In the genomic region with DNA sequence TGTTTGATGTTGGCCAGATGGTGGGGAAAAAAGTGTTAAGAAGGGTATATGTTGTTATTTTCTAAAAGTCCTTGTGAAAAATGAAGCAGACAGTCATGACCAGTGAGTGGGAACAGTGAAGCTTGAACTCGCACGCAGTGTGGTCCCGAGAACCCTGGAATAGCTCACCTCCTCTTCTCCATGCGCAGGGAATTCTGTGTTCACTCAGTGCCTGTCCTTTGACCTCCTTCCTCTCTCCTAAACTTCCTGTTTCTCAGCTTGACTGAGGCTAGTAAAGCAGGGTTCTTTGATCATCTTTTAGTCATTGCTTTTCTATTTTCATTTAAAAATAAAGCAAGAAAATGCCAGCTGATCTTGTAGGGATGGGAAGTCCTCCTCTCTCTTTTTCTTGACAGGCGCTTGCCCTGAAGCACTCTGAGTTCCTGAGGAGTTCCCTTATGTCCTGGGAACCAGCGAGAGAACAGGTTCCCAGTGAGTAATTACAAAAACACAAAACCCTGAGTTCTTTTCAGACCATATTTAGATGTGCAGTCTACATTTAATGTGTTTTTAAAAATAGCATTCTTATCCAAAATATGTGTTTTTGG, we compare ENCODE assay signal across 9 cellular contexts.
DNase-seq lines count a peak whose midpoint lies in the region; ATAC-seq, FAIRE-seq and TF ChIP-seq lines count a peak whose summit lies in the region.
"Had no signal": no experiment of that assay in that cellular context is flagged by ENCODE, and none has a peak within 500 bp of the region (broad histone marks: within the 10 kb centered on the region; RNA-seq: fewer than 3 reads in every experiment).

No MANE protein-coding gene starts in this region.

- H3K4me2 ChIP-seq in astrocyte (ENCODE audit: low read length), result peak overlapping the region; percentile 43
- no peak overlapping the region for H3K4me2 ChIP-seq in smooth muscle cell

- peaks cover 91% of the 10 kb centered on the region for H3K79me2 ChIP-seq in astrocyte (ENCODE audit: insufficient read depth, low read length)
- peaks cover 70% of the 10 kb centered on the region for H3K79me2 ChIP-seq in smooth muscle cell (ENCODE audit: low read depth)

- H3K4me3 ChIP-seq in astrocyte (ENCODE audit: insufficient read depth, low read depth, low read length) (no peak overlapping the region), smooth muscle cell (no peak overlapping the region), body of pancreas (no peak overlapping the region)

- H3K36me3 ChIP-seq in astrocyte (ENCODE audit: insufficient read depth, low read length), result peaks cover 4% of the 10 kb centered on the region
- H3K36me3 ChIP-seq in smooth muscle cell (ENCODE audit: low read depth), result no peaks in the 10 kb centered on the region
- H3K36me3 ChIP-seq in body of pancreas (replicated peaks in 1 of 2; ENCODE audit: insufficient read depth in 1 of 2, low read depth in 2 of 2), result no peaks in the 10 kb centered on the region

- no peaks in the 10 kb centered on the region for H3K9me3 Mint-ChIP-seq in HFFc6
- H3K9me3 Mint-ChIP-seq in astrocyte (ENCODE audit: unreplicated experiment), result no peaks in the 10 kb centered on the region

- H3K36me3 Mint-ChIP-seq in HFFc6 (ENCODE audit: low read depth) (peaks cover 14% of the 10 kb centered on the region; the same call in 1 of the 2 replicates), astrocyte (ENCODE audit: low read depth, unreplicated experiment) (peaks cover 22% of the 10 kb centered on the region)

- H2AFZ ChIP-seq in astrocyte (ENCODE audit: low read depth, low read length) (no peak overlapping the region), smooth muscle cell (ENCODE audit: low read depth) (no peak overlapping the region)

- peak; percentile 28 for DNase-seq in HFFc6
- peak; percentile 73 for DNase-seq in astrocyte (ENCODE audit: low read depth)
- DNase-seq in hepatic stellate cell (ENCODE audit: low spot score), result peak; percentile 68
- no peak for DNase-seq in smooth muscle cell (lab: John Stamatoyannopoulos, UW; ENCODE audit: unreplicated experiment)
- no peak for DNase-seq in body of pancreas
- no peak for DNase-seq in A172 (ENCODE audit: low spot score)
- DNase-seq: retina had no signal

- H3K27ac ChIP-seq in astrocyte (ENCODE audit: low read depth, low read length) (peak overlapping the region; percentile 96), smooth muscle cell (ENCODE audit: low read depth) (peak overlapping the region; percentile 48), body of pancreas (peak overlapping the region in 2 of 4 donors; percentile 47 to 54)

- TF ChIP-seq CTCF in HFFc6 (IDR thresholded peaks at IDR 0.05), result no peak
- TF ChIP-seq CTCF in astrocyte (IDR thresholded peaks at IDR 0.05; ENCODE audit: insufficient read depth, low read depth, low read length), result no peak
- no peak for TF ChIP-seq CTCF in smooth muscle cell (IDR thresholded peaks at IDR 0.05; ENCODE audit: borderline replicate concordance, insufficient read depth, poor library complexity, severe bottlenecking)
- no peak for TF ChIP-seq CTCF in body of pancreas (IDR thresholded peaks at IDR 0.05)

- H3K27me3 Mint-ChIP-seq in HFFc6 (ENCODE audit: insufficient read depth) (no peaks in the 10 kb centered on the region; the same call in 1 of the 2 replicates), astrocyte (ENCODE audit: low read depth, unreplicated experiment) (no peaks in the 10 kb centered on the region)

- no peaks in the 10 kb centered on the region for H3F3A ChIP-seq in smooth muscle cell (ENCODE audit: low read depth)

- peak overlapping the region; percentile 86 for H3K27ac Mint-ChIP-seq in HFFc6
- peak overlapping the region; percentile 95 for H3K27ac Mint-ChIP-seq in astrocyte (ENCODE audit: unreplicated experiment)

- no peak for TF ChIP-seq POLR2A in body of pancreas (IDR thresholded peaks at IDR 0.05)

- no peak for FAIRE-seq in astrocyte (lab: Jason Lieb, UNC)

- ATAC-seq in GM18870 (IDR thresholded peaks at IDR 0.05; ENCODE audit: unreplicated experiment), result no peak
- no peak for ATAC-seq in esophagus mucosa
- no peak for ATAC-seq in body of pancreas

- intact Hi-C loops in body of pancreas (cut with DNase I), result no loop called here

- H3K27me3 ChIP-seq in astrocyte (ENCODE audit: insufficient read depth, low read length) (no peaks in the 10 kb centered on the region), smooth muscle cell (ENCODE audit: low read depth) (no peaks in the 10 kb centered on the region), body of pancreas (no peaks in the 10 kb centered on the region)

- peaks cover 79% of the 10 kb centered on the region for H4K20me1 ChIP-seq in astrocyte (ENCODE audit: insufficient read depth, low read length)
- peaks cover 100% of the 10 kb centered on the region for H4K20me1 ChIP-seq in smooth muscle cell (ENCODE audit: low read depth)

- H3K4me1 Mint-ChIP-seq in HFFc6 (ENCODE audit: low read depth) (peaks cover 34% of the 10 kb centered on the region), astrocyte (ENCODE audit: low read depth, unreplicated experiment) (peaks cover 45% of the 10 kb centered on the region)

- no peak overlapping the region for H3K4me3 Mint-ChIP-seq in HFFc6
- no peak overlapping the region for H3K4me3 Mint-ChIP-seq in astrocyte (ENCODE audit: unreplicated experiment)

- 91% methylated on average over 6 of the region's 6 CpGs for WGBS in smooth muscle cell (ENCODE audit: low lambda C conversion rate)
- WGBS in body of pancreas, 2 donors, result 81 to 87% methylated on average over 6 of the region's 6 CpGs

- H3K9ac ChIP-seq in astrocyte (ENCODE audit: low read length) (peak overlapping the region; percentile 81), smooth muscle cell (ENCODE audit: low read depth) (no peak overlapping the region)

- no peaks in the 10 kb centered on the region for H3K9me3 ChIP-seq in astrocyte (ENCODE audit: insufficient read depth, low read depth, low read length)
- no peaks in the 10 kb centered on the region for H3K9me3 ChIP-seq in smooth muscle cell (replicated peaks; ENCODE audit: low read depth)
- no peaks in the 10 kb centered on the region for H3K9me3 ChIP-seq in body of pancreas

- H3K4me1 ChIP-seq in astrocyte (ENCODE audit: insufficient read depth, low read length), result peaks cover 36% of the 10 kb centered on the region
- H3K4me1 ChIP-seq in smooth muscle cell (ENCODE audit: low read depth), result no peaks in the 10 kb centered on the region
- peaks cover 13% of the 10 kb centered on the region for H3K4me1 ChIP-seq in body of pancreas

Comparison
In these comparisons a context has a peak if more than half of its experiments do, and no peak if none do; other contexts are left out.
1. DNase-seq: peak in HFFc6 (single experiment), astrocyte (single experiment) and hepatic stellate cell (single experiment); none in smooth muscle cell (single experiment), body of pancreas (0 of 4) and A172 (single experiment).